Comparison of ENCODE assay signal across 19 cellular contexts in genomic region chr3:12727937-12728336, GRCh38. TPM values are rescaled to one million over a fixed set of nuclear protein-coding genes. Genes with fewer than 3 reads are reported as not detected.
A peak's percentile ranks its signal among the peaks of the same experiment; 100 is the strongest.
DNase-seq lines count a peak whose midpoint lies in the region; ATAC-seq, FAIRE-seq and TF ChIP-seq lines count a peak whose summit lies in the region.
"Had no signal": no experiment of that assay in that cellular context is flagged by ENCODE, and none has a peak within 500 bp of the region (broad histone marks: within the 10 kb centered on the region; RNA-seq: fewer than 3 reads in every experiment).

No MANE protein-coding gene starts in this region.

- no peak for TF ChIP-seq EP300 in K562 (IDR thresholded peaks at IDR 0.05; ENCODE audit: low read length)

- H3K9me1 ChIP-seq in K562 (ENCODE audit: control insufficient read depth, insufficient read depth, low read length), result no peaks in the 10 kb centered on the region

- BruUV-seq in K562 (replicated peaks; lab: Mats Ljungman, UMichigan), result no TSS peak

- peak overlapping the region; percentile 96 for H3K27ac ChIP-seq in cardiac muscle cell
- H3K27ac ChIP-seq in heart left ventricle, result peak overlapping the region in 5 of 12 donors; percentile 41 to 79 (median 77)
- H3K27ac ChIP-seq in K562 (ENCODE audit: extremely low read depth, low read depth, low read length), result no peak overlapping the region
- H3K27ac ChIP-seq in gastrocnemius medialis, result peak overlapping the region; percentile 64 to 90 (median 88)
- H3K27ac ChIP-seq in effector memory CD4-positive, alpha-beta T cell (ENCODE audit: insufficient read depth, low read length, poor library complexity, severe bottlenecking), result no peak overlapping the region
- H3K27ac ChIP-seq: 22Rv1, BLaER1 had no signal

- TF ChIP-seq RAD21 in K562 (CRISPR knock-in tag; conservative IDR thresholded peaks at IDR 0.05 in 1 of 2, IDR thresholded peaks at IDR 0.05 in 1 of 2), result no peak

- H3K36me3 ChIP-seq in cardiac muscle cell, result no peaks in the 10 kb centered on the region
- no peaks in the 10 kb centered on the region for H3K36me3 ChIP-seq in heart left ventricle
- no peaks in the 10 kb centered on the region for H3K36me3 ChIP-seq in K562 (ENCODE audit: control insufficient read depth, insufficient read depth, low read length)
- H3K36me3 ChIP-seq in gastrocnemius medialis, result no peaks in the 10 kb centered on the region
- H3K36me3 ChIP-seq in effector memory CD4-positive, alpha-beta T cell (ENCODE audit: control insufficient read depth, insufficient read depth, low read length), result no peaks in the 10 kb centered on the region
- H3K36me3 ChIP-seq: BLaER1 had no signal

- DNase-seq in cardiac muscle cell (ENCODE audit: low read depth in 1 of 2, low spot score in 1 of 2) (no peak), heart left ventricle (no peak), K562 (ENCODE audit: extremely low read depth in 1 of 4, low spot score in 3 of 4) (no peak), gastrocnemius medialis (no peak), GM13976 (ENCODE audit: low spot score) (no peak)
- DNase-seq in effector memory CD4-positive, alpha-beta T cell, result no peak
- DNase-seq: CD4-positive, alpha-beta memory T cell; DMS153; DMS79; GDM1; GOT3; H9 had no signal

- 82 to 92% (median 87%) methylated on average over 2 of the region's 2 CpGs for WGBS in heart left ventricle, 4 donors
- WGBS in K562 (ENCODE audit: insufficient coverage, low coverage, missing lambda C conversion rate), result 11% methylated on average over 2 of the region's 2 CpGs

- H3K9me3 ChIP-seq in cardiac muscle cell (ENCODE audit: low read depth) (no peaks in the 10 kb centered on the region), heart left ventricle (no peaks in the 10 kb centered on the region), K562 (replicated peaks; ENCODE audit: control insufficient read depth, insufficient read depth, low read depth, low read length) (peaks cover 2% of the 10 kb centered on the region; the same call in 1 of the 2 replicates), gastrocnemius medialis (no peaks in the 10 kb centered on the region)
- no peaks in the 10 kb centered on the region for H3K9me3 ChIP-seq in effector memory CD4-positive, alpha-beta T cell (ENCODE audit: control insufficient read depth, low read length)
- H3K9me3 ChIP-seq: BLaER1 had no signal

- ATAC-seq in heart left ventricle, result no peak
- ATAC-seq in K562, result peak; percentile 58
- ATAC-seq in gastrocnemius medialis, result no peak
- ATAC-seq in HG02623 (IDR thresholded peaks at IDR 0.05; ENCODE audit: unreplicated experiment), result no peak
- ATAC-seq: HepG2 had no signal

- H3K4me1 ChIP-seq in cardiac muscle cell (ENCODE audit: low read depth), result peaks cover 38% of the 10 kb centered on the region
- H3K4me1 ChIP-seq in heart left ventricle, result peaks cover 0 to 22% (median 4%) of the 10 kb centered on the region in 12 donors
- no peaks in the 10 kb centered on the region for H3K4me1 ChIP-seq in K562 (replicated peaks in 1 of 2; ENCODE audit: control insufficient read depth in 2 of 2, insufficient read depth in 2 of 2, low read length in 2 of 2)
- H3K4me1 ChIP-seq in gastrocnemius medialis, result peaks cover 24 to 26% of the 10 kb centered on the region in 2 donors
- H3K4me1 ChIP-seq in effector memory CD4-positive, alpha-beta T cell (ENCODE audit: control insufficient read depth, insufficient read depth, low read length, poor library complexity, severe bottlenecking), result no peaks in the 10 kb centered on the region

- TF ChIP-seq CTCF in cardiac muscle cell (IDR thresholded peaks at IDR 0.05; ENCODE audit: low read depth, low read length) (no peak), heart left ventricle (IDR thresholded peaks at IDR 0.05) (no peak), K562 (IDR thresholded peaks at IDR 0.05 in 2 of 3, conservative IDR thresholded peaks at IDR 0.05 in 1 of 3; ENCODE audit: insufficient read depth in 2 of 3, low read depth in 1 of 3, low read length in 3 of 3) (no peak), gastrocnemius medialis (IDR thresholded peaks at IDR 0.05 in 4 of 5, conservative IDR thresholded peaks at IDR 0.05 in 1 of 5) (no peak), GM13976 (IDR thresholded peaks at IDR 0.05; ENCODE audit: borderline replicate concordance, control extremely low read depth, extremely low read depth, insufficient read depth, missing control alignments) (no peak)

- no peaks in the 10 kb centered on the region for H3K79me2 ChIP-seq in K562 (ENCODE audit: control insufficient read depth, insufficient read depth, low read length)

- H3K27me3 ChIP-seq in cardiac muscle cell, result no peaks in the 10 kb centered on the region
- no peaks in the 10 kb centered on the region for H3K27me3 ChIP-seq in heart left ventricle
- peaks cover 9 to 13% of the 10 kb centered on the region in 2 experiments for H3K27me3 ChIP-seq in K562 (ENCODE audit: control insufficient read depth in 2 of 2, insufficient read depth in 2 of 2, low read length in 2 of 2)
- H3K27me3 ChIP-seq in gastrocnemius medialis, result no peaks in the 10 kb centered on the region
- no peaks in the 10 kb centered on the region for H3K27me3 ChIP-seq in effector memory CD4-positive, alpha-beta T cell (replicated peaks; ENCODE audit: control insufficient read depth, insufficient read depth, low read length, poor library complexity, severe bottlenecking)
- H3K27me3 ChIP-seq: BLaER1 had no signal

- intact Hi-C loops in heart left ventricle (cut with DNase I), result loop anchor here in 5 of 10 donors (10.0 kb wide), 4 partner anchors 123 to 593 kb away; no protein-coding TSS in a partner anchor
- intact Hi-C loops in K562 (cut with micrococcal nuclease), result no loop called here
- intact Hi-C loops in gastrocnemius medialis (cut with DNase I; ENCODE audit: low total_unique reads), result no loop called here

- no peak for FAIRE-seq in K562 (lab: Jason Lieb, UNC)
- FAIRE-seq: GM12892, HepG2 had no signal

- H3K4me2 ChIP-seq in K562 (ENCODE audit: insufficient read depth, low read length), result no peak overlapping the region

- no peak overlapping the region for H3K9ac ChIP-seq in K562 (ENCODE audit: insufficient read depth in 1 of 2, low read depth in 2 of 2, low read length in 2 of 2)
- H3K9ac ChIP-seq: BLaER1 had no signal

- POLR2A ChIA-PET in K562 (lab: Yijun Ruan, JAX), result no interaction called here

- no peak overlapping the region for H3K4me3 ChIP-seq in cardiac muscle cell
- no peak overlapping the region for H3K4me3 ChIP-seq in heart left ventricle
- H3K4me3 ChIP-seq in K562, result no peak overlapping the region
- H3K4me3 ChIP-seq in gastrocnemius medialis, result no peak overlapping the region
- no peak overlapping the region for H3K4me3 ChIP-seq in effector memory CD4-positive, alpha-beta T cell (ENCODE audit: insufficient read depth, low read depth, low read length, poor library complexity, severe bottlenecking)
- H3K4me3 ChIP-seq: BLaER1 had no signal

- CTCF ChIA-PET in K562 (lab: Yijun Ruan, JAX; ENCODE audit: low intra/inter-chr PET ratio), result no interaction called here

- no peaks in the 10 kb centered on the region for H4K20me1 ChIP-seq in K562 (replicated peaks; ENCODE audit: control insufficient read depth, insufficient read depth, low read length)
- H4K20me1 ChIP-seq: BLaER1 had no signal

- no peak for TF ChIP-seq POLR2A in heart left ventricle (IDR thresholded peaks at IDR 0.05)
- TF ChIP-seq POLR2A in K562 (conservative IDR thresholded peaks at IDR 0.05), result no peak
- no peak for TF ChIP-seq POLR2A in gastrocnemius medialis (IDR thresholded peaks at IDR 0.05)

- in situ Hi-C loops in K562 (cut with MboI) (loop anchor here (25.0 kb wide), 1 partner anchor 741 kb away; no protein-coding TSS in a partner anchor), gastrocnemius medialis (cut with MboI; ENCODE audit: low sequenced_read_pairs in 4 of 4) (no loop called here), GM13976 (cut with MboI; ENCODE audit: low sequenced_read_pairs, unreplicated experiment) (no loop called here)

- no peak overlapping the region for H2AFZ ChIP-seq in K562 (ENCODE audit: low read depth, low read length)

TF ChIP-seq in K562, 482 proteins besides CTCF, POLR2A, EP300 and RAD21 (continues in another document):
- no peak for TF ChIP-seq C11orf30 (IDR thresholded peaks at IDR 0.05; ENCODE audit: low read depth)
- no peak for TF ChIP-seq POLR2AphosphoS5 (IDR thresholded peaks at IDR 0.05; ENCODE audit: control insufficient read depth, insufficient read depth, low read depth, low read length)
- no peak for TF ChIP-seq CBX1 (IDR thresholded peaks at IDR 0.05; ENCODE audit: low read depth)
- TF ChIP-seq ZNF184 (CRISPR knock-in tag; IDR thresholded peaks at IDR 0.05), result no peak
- TF ChIP-seq ZNF316 (IDR thresholded peaks at IDR 0.05), result no peak
- TF ChIP-seq FOXJ2 (tag; IDR thresholded peaks at IDR 0.05), result no peak
- TF ChIP-seq ZNF511 (CRISPR knock-in tag; IDR thresholded peaks at IDR 0.05), result no peak
- no peak for TF ChIP-seq DMBX1 (CRISPR knock-in tag; IDR thresholded peaks at IDR 0.05; ENCODE audit: borderline replicate concordance)

RNA-seq across cellular contexts. Expression of gene TMEM40, which starts 31.1 kb away (rescaled TPM):
- total RNA-seq in cardiac muscle cell (0.25 and 4.0 TPM in 2 replicates), heart left ventricle (1 to 10 TPM in 7 of 9 donors, under 1 TPM in 1, not detected in 1; 0.95 to 4.2 (median 2.9) TPM), K562 (2014; rRNA removed) (not detected in 2 replicates), K562 (2014; rRNA removed; fragmentation: Illumina TruSeq; extraction: Trizol) (not detected in 2 replicates), K562 (2015; rRNA removed; fragmentation: Illumina TruSeq; extraction: Trizol) (not detected in 2 replicates), K562 (2021) (not detected in 2 replicates), gastrocnemius medialis (1 to 10 TPM in 1 of 4 donors, under 1 TPM in 1, not detected in 2; 0.62 to 1.2 TPM)
- polyA plus RNA-seq in cardiac muscle cell (4.8 and 5.2 TPM in 2 replicates), heart left ventricle (10 to 100 TPM in 1 of 2 donors, under 1 TPM in 1; 0.82 to 10.5 TPM), K562 (2011; rRNA removed) (0.31 TPM in 1 of 2 replicates, not detected in the other), K562 (2014; fragmentation: Illumina TruSeq; extraction: Trizol) (not detected in 2 replicates), K562 (2014; fragmentation: Nextera tagmentation; extraction: Ambion mirVana) (under 1 TPM; 0.11 to 0.14 TPM), K562 (2014; rRNA removed) (not detected in 2 replicates)
- total RNA-seq in K562 (2011; cell fraction: chromatin; rRNA removed; ENCODE audit: low replicate concordance), result not detected in 2 replicates
- total RNA-seq in K562 (2011; cell fraction: nucleolus; rRNA removed), result not detected in 2 replicates
- not detected in 2 replicates for total RNA-seq in K562 (2011; cell fraction: nucleoplasm; rRNA removed)
- not detected in 2 replicates for polyA plus RNA-seq in K562 (2011; cell fraction: cytosol; rRNA removed)
- not detected in 2 replicates for polyA plus RNA-seq in K562 (2011; cell fraction: nucleus; rRNA removed)
- polyA plus RNA-seq in K562 (2012), result not detected in 2 replicates
- not detected in 2 replicates for polyA minus RNA-seq in K562 (2011; rRNA and poly(A)+ RNA removed)
- not detected in 2 replicates for polyA minus RNA-seq in K562 (2011; cell fraction: cytosol; rRNA and poly(A)+ RNA removed)
- not detected in 2 replicates for polyA minus RNA-seq in K562 (2011; cell fraction: nucleus; rRNA and poly(A)+ RNA removed)
- total RNA-seq: A673; CD4-positive, alpha-beta memory T cell; Daoy; H9; HepG2 had no signal
- polyA plus RNA-seq: CD4-positive, alpha-beta memory T cell had no signal

Comparison
In these comparisons a context has a peak if more than half of its experiments do, and no peak if none do; other contexts are left out.
1. H3K27ac ChIP-seq: peak in cardiac muscle cell (single experiment) and gastrocnemius medialis (4 of 4); none in K562 (single experiment) and effector memory CD4-positive, alpha-beta T cell (single experiment).